In the genomic region with DNA sequence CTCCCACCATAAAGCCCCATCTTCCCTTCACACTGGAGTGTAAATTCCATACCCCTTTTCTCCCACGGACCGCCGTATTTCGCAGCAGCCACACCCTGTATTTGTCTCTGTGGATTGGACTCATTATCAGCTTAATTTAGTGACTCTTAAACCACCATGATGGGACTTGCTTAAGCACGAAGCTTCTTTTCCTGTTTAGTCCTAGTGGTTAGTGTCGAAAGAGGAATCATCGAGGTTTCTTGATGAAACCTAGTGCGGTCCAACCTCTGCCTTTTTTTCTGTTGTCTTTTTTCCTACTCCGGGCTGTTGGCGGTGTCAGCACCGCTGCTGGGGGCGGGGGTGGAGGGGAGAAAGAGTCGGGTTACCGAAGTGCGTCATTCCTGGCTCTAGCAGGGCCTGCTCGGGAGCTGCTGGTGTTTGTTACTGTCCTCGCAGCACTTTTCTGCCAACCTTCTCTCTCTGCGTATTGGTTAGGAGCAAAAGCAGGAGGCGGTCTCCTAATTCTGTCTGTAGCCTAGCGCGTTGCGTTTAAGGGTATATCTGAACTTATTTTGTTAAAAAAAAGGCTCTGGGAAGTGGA, we compare ENCODE assay signal across 8 cellular contexts. TPM values are rescaled to one million over a fixed set of nuclear protein-coding genes. Genes with fewer than 3 reads are reported as not detected.
DNase-seq lines count a peak whose midpoint lies in the region; ATAC-seq and TF ChIP-seq lines count a peak whose summit lies in the region.

No MANE protein-coding gene starts in this region.

- peak overlapping the region; percentile 99 for H3K27ac ChIP-seq in HUES48 (ENCODE audit: low read depth, low read length)
- peak overlapping the region; percentile 99 for H3K27ac ChIP-seq in endodermal cell (ENCODE audit: low read depth, low read length)
- H3K27ac ChIP-seq in mesodermal cell (ENCODE audit: low read depth, low read length, severe bottlenecking): peak overlapping the region; percentile 99

- H3K4me3 ChIP-seq in HUES48 (ENCODE audit: low read depth, low read length) (peak overlapping the region; percentile 90), endodermal cell (ENCODE audit: low read length) (peak overlapping the region; percentile 95), mesodermal cell (ENCODE audit: extremely low read depth, insufficient read depth, low read length, poor library complexity, severe bottlenecking) (peak overlapping the region; percentile 64)

- DNase-seq in COLO829 (ENCODE audit: low spot score) (peak; percentile 94), NOMO-1 treated with dmso at 0.1 percent for 144 hours (lab: John Stamatoyannopoulos, UW; ENCODE audit: unreplicated experiment) (peak; percentile 88), endodermal cell (peak; percentile 92)
- DNase-seq in activated CD8-positive, alpha-beta memory T cell treated with anti-CD3 and anti-CD28 coated beads, Interleukin-2, amount 50 U/mL, for 1 hour (ENCODE audit: extremely low read depth): peak; percentile 80
- DNase-seq in stimulated activated CD8-positive, alpha-beta memory T cell treated with anti-CD3 and anti-CD28 coated beads, Interleukin-15, amount 100 ng/mL, for 24 hours (ENCODE audit: low read depth): peak; percentile 39

- peak; percentile 56 for ATAC-seq in GM21423 (IDR thresholded peaks at IDR 0.05; ENCODE audit: unreplicated experiment)

- no peak for TF ChIP-seq CTCF in endodermal cell (conservative IDR thresholded peaks at IDR 0.05)

- peaks cover 12% of the 10 kb centered on the region for H3K4me1 Mint-ChIP-seq in endodermal cell

- H3K36me3 ChIP-seq in HUES48 (ENCODE audit: control insufficient read depth, insufficient read depth, low read length) (0 out of 2 replicates have a peak, but pooled peaks cover 4% of the 10 kb centered on the region), endodermal cell (ENCODE audit: control insufficient read depth, insufficient read depth, low read length) (no peaks in the 10 kb centered on the region), mesodermal cell (ENCODE audit: control insufficient read depth, insufficient read depth, low read length) (peaks cover 3% of the 10 kb centered on the region)

- peaks cover 14% of the 10 kb centered on the region for H3K9me3 Mint-ChIP-seq in endodermal cell

- peaks cover 6% of the 10 kb centered on the region for H3K36me3 Mint-ChIP-seq in endodermal cell (ENCODE audit: low read depth)

- peak overlapping the region; percentile 99 for H3K9ac ChIP-seq in HUES48 (ENCODE audit: low read depth, low read length)
- peak overlapping the region; percentile 99 for H3K9ac ChIP-seq in endodermal cell (ENCODE audit: extremely low read depth, low read length, poor library complexity, severe bottlenecking)

- H3K27me3 ChIP-seq in HUES48 (ENCODE audit: control insufficient read depth, insufficient read depth, low read length) (no peaks in the 10 kb centered on the region), endodermal cell (ENCODE audit: control insufficient read depth, insufficient read depth, low read length, poor library complexity, severe bottlenecking) (no peaks in the 10 kb centered on the region)

- 0% methylated on average over 18 of the region's 22 CpGs; no CpG with 5 or more reads in 1 of the 2 experiments for WGBS in endodermal cell (ENCODE audit: insufficient coverage in 1 of 2, insufficient read length in 1 of 2), 2 experiments
- 0% methylated on average over 2 to 4 of the region's 22 CpGs for WGBS in mesodermal cell (ENCODE audit: insufficient coverage in 2 of 2), 2 experiments

- H3K4me3 Mint-ChIP-seq in endodermal cell: peak overlapping the region; percentile 98

- H3K9me3 ChIP-seq in HUES48 (ENCODE audit: control insufficient read depth, insufficient read depth, low read length) (no peaks in the 10 kb centered on the region), endodermal cell (ENCODE audit: control insufficient read depth, low read length) (no peaks in the 10 kb centered on the region), mesodermal cell (ENCODE audit: control insufficient read depth, low read length) (no peaks in the 10 kb centered on the region)

- peak overlapping the region; percentile 100 for H3K27ac Mint-ChIP-seq in endodermal cell

- H3K27me3 Mint-ChIP-seq in endodermal cell (ENCODE audit: insufficient read depth): peaks cover 2% of the 10 kb centered on the region

- H3K4me1 ChIP-seq in HUES48 (ENCODE audit: control insufficient read depth, insufficient read depth, low read length) (peaks cover 16% of the 10 kb centered on the region; the same call in 1 of the 2 replicates), endodermal cell (ENCODE audit: control insufficient read depth, insufficient read depth, low read length) (no peaks in the 10 kb centered on the region), mesodermal cell (ENCODE audit: control insufficient read depth, insufficient read depth, low read length, poor library complexity, severe bottlenecking) (no peaks in the 10 kb centered on the region)

RNA-seq across cellular contexts. Expression of a gene that starts 1.4 kb away (rescaled TPM):
- 100 to 1,000 TPM in 1 of 2 donors, 10 to 100 TPM in 1; 73.7 to 130 TPM for total RNA-seq in endodermal cell
- 61.9 TPM for polyA plus RNA-seq in endodermal cell (2013, experiment 1 of 2)
- 59.9 TPM for polyA plus RNA-seq in endodermal cell (2013, experiment 2 of 2)
- 56.4 TPM for polyA plus RNA-seq in mesodermal cell (2013, experiment 1 of 2)
- 62.4 TPM for polyA plus RNA-seq in mesodermal cell (2013, experiment 2 of 2)

Comparison
In these comparisons a context has a peak if more than half of its experiments do, and no peak if none do; other contexts are left out.
1. Peak in every context shown above with its lines: DNase-seq, ATAC-seq, H3K4me3 ChIP-seq and H3K27ac ChIP-seq.
2. DNase-seq: peak in every context shown above with its lines; median percentile 94 in COLO829; 92 in endodermal cell; 88 in NOMO-1 treated with dmso at 0.1 percent for 144 hours; 80 in activated CD8-positive, alpha-beta memory T cell treated with anti-CD3 and anti-CD28 coated beads, Interleukin-2, amount 50 U/mL, for 1 hour; 39 in stimulated activated CD8-positive, alpha-beta memory T cell treated with anti-CD3 and anti-CD28 coated beads, Interleukin-15, amount 100 ng/mL, for 24 hours.